Comparison of ENCODE assay signal across 8 cellular contexts in genomic region chr7:123535517-123535916, GRCh38. TPM values are rescaled to one million over a fixed set of nuclear protein-coding genes. Genes with fewer than 3 reads are reported as not detected.
DNase-seq lines count a peak whose midpoint lies in the region; ATAC-seq, FAIRE-seq and TF ChIP-seq lines count a peak whose summit lies in the region.

No MANE protein-coding gene starts in this region.

- DNase-seq in CD4-positive, alpha-beta T cell = no peak
- DNase-seq in OCI-LY7 (ENCODE audit: low spot score) (no peak), endodermal cell (no peak), pancreas (peak in 2 of 6 donors; percentile 21 to 25), MV-4-11 (lab: John Stamatoyannopoulos, UW) (no peak), H7 (no peak), NCI-H2171 treated with DMSO at 0.1 percent for 48 hours (lab: John Stamatoyannopoulos, UW) (no peak), GM10248 (ENCODE audit: extremely low spot score) (no peak)

- H3K27ac Mint-ChIP-seq in CD4-positive, alpha-beta T cell = no peak overlapping the region
- H3K27ac Mint-ChIP-seq in endodermal cell = no peak overlapping the region

- no peak overlapping the region for H3K27ac ChIP-seq in CD4-positive, alpha-beta T cell (ENCODE audit: low read depth, low read length)
- H3K27ac ChIP-seq in OCI-LY7 (ENCODE audit: low read depth, low read length, poor library complexity, severe bottlenecking) = no peak overlapping the region
- no peak overlapping the region for H3K27ac ChIP-seq in endodermal cell (ENCODE audit: low read depth, low read length)
- peak overlapping the region in 1 of 4 donors; percentile 74 for H3K27ac ChIP-seq in pancreas

- no TSS peak for BruUV-seq in OCI-LY7 (replicated peaks; lab: Mats Ljungman, UMichigan)

- H3K4me2 ChIP-seq in OCI-LY7 (ENCODE audit: low read length) = peak overlapping the region; percentile 84

- POLR2A ChIA-PET in CD4-positive, alpha-beta T cell (lab: Charles Lee) = interaction anchor here (1.1 to 3.0 kb wide), 3 partner anchors 20 to 41 kb away, joined by 4 to 44 read pairs (median 4); partner anchors contain the start of gene NDUFA5
- POLR2A ChIA-PET in OCI-LY7 (lab: Charles Lee) (interaction anchor here (0.6 to 1.6 kb wide), 5 partner anchors 9 to 188 kb away, joined by 3 to 15 read pairs (median 5); partner anchors contain the start of gene NDUFA5), GM10248 (lab: Yijun Ruan, JAX) (no interaction called here)

- H3K9ac ChIP-seq in endodermal cell (ENCODE audit: extremely low read depth, low read length, poor library complexity, severe bottlenecking) = no peak overlapping the region

- H3K9me3 ChIP-seq in CD4-positive, alpha-beta T cell (ENCODE audit: control insufficient read depth, low read length) = no peaks in the 10 kb centered on the region
- H3K9me3 ChIP-seq in OCI-LY7 (ENCODE audit: low read length) (no peaks in the 10 kb centered on the region), endodermal cell (ENCODE audit: control insufficient read depth, low read length) (no peaks in the 10 kb centered on the region), pancreas (no peaks in the 10 kb centered on the region)

- ATAC-seq in CD4-positive, alpha-beta T cell (ENCODE audit: poor library complexity) = no peak
- no peak for ATAC-seq in pancreas

- TF ChIP-seq CTCF in CD4-positive, alpha-beta T cell (IDR thresholded peaks at IDR 0.05) = no peak
- no peak for TF ChIP-seq CTCF in OCI-LY7 (conservative IDR thresholded peaks at IDR 0.05; ENCODE audit: low read length)
- TF ChIP-seq CTCF in endodermal cell (conservative IDR thresholded peaks at IDR 0.05) = no peak
- TF ChIP-seq CTCF in pancreas (IDR thresholded peaks at IDR 0.05) = no peak
- TF ChIP-seq CTCF in GM10248 (IDR thresholded peaks at IDR 0.05; ENCODE audit: control extremely low read depth, extremely low read depth, low read depth, missing control alignments) = no peak

- H4K20me1 ChIP-seq in OCI-LY7 (ENCODE audit: insufficient read depth, low read length) = no peaks in the 10 kb centered on the region; the same call in 1 of the 2 replicates

- intact Hi-C loops in CD4-positive, alpha-beta T cell (cut with DNase I, micrococcal nuclease) = loop anchor here in 1 of 2 experiments (1.0 kb wide), 1 partner anchor 21 kb away; no protein-coding TSS in a partner anchor
- intact Hi-C loops in OCI-LY7 (cut with micrococcal nuclease; ENCODE audit: unreplicated experiment) = loop anchor here (1.0 to 2.0 kb wide), 2 partner anchors 22 to 213 kb away; partner anchors contain the start of genes NDUFA5 and WASL
- intact Hi-C loops in pancreas (cut with DNase I) = no loop called here

- H2AFZ ChIP-seq in OCI-LY7 (ENCODE audit: low read length) = peak overlapping the region; percentile 86; the same call in 1 of the 2 replicates

- H3K36me3 ChIP-seq in OCI-LY7 (ENCODE audit: insufficient read depth, low read length) (peaks cover 5% of the 10 kb centered on the region), endodermal cell (ENCODE audit: control insufficient read depth, insufficient read depth, low read length) (no peaks in the 10 kb centered on the region), pancreas (no peaks in the 10 kb centered on the region), H7 (replicated peaks; ENCODE audit: control insufficient read depth, insufficient read depth, low read length) (no peaks in the 10 kb centered on the region)

- no peaks in the 10 kb centered on the region for H3K4me1 ChIP-seq in OCI-LY7 (ENCODE audit: insufficient read depth, low read length, poor library complexity, severe bottlenecking)
- no peaks in the 10 kb centered on the region for H3K4me1 ChIP-seq in endodermal cell (ENCODE audit: control insufficient read depth, insufficient read depth, low read length)
- peaks cover 0 to 11% (median 6%) of the 10 kb centered on the region in 3 donors for H3K4me1 ChIP-seq in pancreas

- peaks cover 38% of the 10 kb centered on the region for H3K4me1 Mint-ChIP-seq in CD4-positive, alpha-beta T cell (ENCODE audit: low read depth)
- peaks cover 6% of the 10 kb centered on the region for H3K4me1 Mint-ChIP-seq in endodermal cell

- H3K27me3 Mint-ChIP-seq in CD4-positive, alpha-beta T cell = peaks cover 21% of the 10 kb centered on the region
- peaks cover 22% of the 10 kb centered on the region for H3K27me3 Mint-ChIP-seq in endodermal cell (ENCODE audit: insufficient read depth)

- H3K4me3 Mint-ChIP-seq in CD4-positive, alpha-beta T cell = peak overlapping the region; percentile 64
- H3K4me3 Mint-ChIP-seq in endodermal cell = peak overlapping the region; percentile 84

- CTCF ChIA-PET in CD4-positive, alpha-beta T cell (lab: Charles Lee) = interaction anchor here (0.8 to 1.2 kb wide), 2 partner anchors 9 to 42 kb away, joined by 3 read pairs; no protein-coding TSS in a partner anchor
- CTCF ChIA-PET in OCI-LY7 (lab: Charles Lee; ENCODE audit: unreplicated experiment) = no interaction called here
- CTCF ChIA-PET in GM10248 (lab: Yijun Ruan, JAX) = interaction anchor here (1.2 to 2.4 kb wide), 2 partner anchors 14 to 41 kb away, joined by 6 to 8 read pairs; no protein-coding TSS in a partner anchor

- peaks cover 12% of the 10 kb centered on the region for H3K36me3 Mint-ChIP-seq in CD4-positive, alpha-beta T cell (ENCODE audit: low read depth)
- no peaks in the 10 kb centered on the region for H3K36me3 Mint-ChIP-seq in endodermal cell (ENCODE audit: low read depth)

- H3K9me3 Mint-ChIP-seq in CD4-positive, alpha-beta T cell = no peaks in the 10 kb centered on the region
- no peaks in the 10 kb centered on the region for H3K9me3 Mint-ChIP-seq in endodermal cell

- H3K27me3 ChIP-seq in CD4-positive, alpha-beta T cell (ENCODE audit: control insufficient read depth, insufficient read depth, low read length) = peaks cover 10% of the 10 kb centered on the region
- peaks cover 12% of the 10 kb centered on the region for H3K27me3 ChIP-seq in endodermal cell (ENCODE audit: control insufficient read depth, insufficient read depth, low read length, poor library complexity, severe bottlenecking)
- no peaks in the 10 kb centered on the region for H3K27me3 ChIP-seq in pancreas
- H3K27me3 ChIP-seq in H7 (ENCODE audit: control insufficient read depth, insufficient read depth, low read length) = peaks cover 11% of the 10 kb centered on the region

- 0 out of 2 replicates have a peak, but pooled peaks cover 3% of the 10 kb centered on the region for H3K79me2 ChIP-seq in OCI-LY7 (ENCODE audit: insufficient read depth, low read depth, low read length)

- no peak for FAIRE-seq in pancreas (lab: Jason Lieb, UNC)

- 96% methylated on average over 9 to 12 of the region's 12 CpGs for WGBS in endodermal cell (ENCODE audit: insufficient coverage in 1 of 2, insufficient read length in 1 of 2), 2 experiments
- WGBS in pancreas, 2 donors = 81 to 84% methylated on average over 12 of the region's 12 CpGs

- H3K9me2 ChIP-seq in OCI-LY7 (ENCODE audit: insufficient read depth, low read length) = no peaks in the 10 kb centered on the region

- H3K4me3 ChIP-seq in OCI-LY7 (ENCODE audit: low read depth, low read length, poor library complexity, severe bottlenecking) (peak overlapping the region; percentile 70), endodermal cell (ENCODE audit: low read length) (peak overlapping the region; percentile 88), pancreas (peak overlapping the region in 3 of 4 donors; percentile 34 to 55 (median 51)), H7 (ENCODE audit: insufficient read depth, low read depth, low read length) (no peak overlapping the region)

RNA-seq across cellular contexts. Expression of gene IQUB, which starts 1.1 kb away (rescaled TPM):
- total RNA-seq in CD4-positive, alpha-beta T cell = not detected
- total RNA-seq in OCI-LY7 (2014; rRNA removed; shearing (Covaris generic)) = 0.09 and 0.15 TPM in 2 replicates
- total RNA-seq in OCI-LY7 (2022) (0.32 and 0.42 TPM in 2 replicates), endodermal cell (1 to 10 TPM in 1 of 2 donors, under 1 TPM in 1; 0.88 to 2.1 TPM), pancreas (under 1 TPM; 0.41 to 0.81 (median 0.52) TPM)
- polyA plus RNA-seq in endodermal cell (2013, experiment 1 of 2) = 1.2 TPM
- polyA plus RNA-seq in endodermal cell (2013, experiment 2 of 2) = 1.6 TPM
- under 1 TPM; 0.15 to 0.59 TPM for polyA plus RNA-seq in pancreas
- total RNA-seq in H7 (2014; rRNA removed; shearing (Covaris generic)) = 0.07 and 0.15 TPM in 2 replicates

RNA-seq across cellular contexts. Expression of gene NDUFA5, which starts 22.1 kb away (rescaled TPM):
- total RNA-seq in CD4-positive, alpha-beta T cell = 10 to 100 TPM; 67.9 to 68.6 TPM
- total RNA-seq in OCI-LY7 (2014; rRNA removed; shearing (Covaris generic)) = 42.6 and 50.8 TPM in 2 replicates
- total RNA-seq in OCI-LY7 (2022) = 71.5 and 74.9 TPM in 2 replicates
- total RNA-seq in endodermal cell = 10 to 100 TPM; 48.6 to 52.3 TPM
- 62.4 TPM for polyA plus RNA-seq in endodermal cell (2013, experiment 1 of 2)
- 59.7 TPM for polyA plus RNA-seq in endodermal cell (2013, experiment 2 of 2)
- total RNA-seq in pancreas = 10 to 100 TPM; 19.4 to 42.5 (median 31.6) TPM
- 10 to 100 TPM; 55.5 to 83.5 TPM for polyA plus RNA-seq in pancreas
- total RNA-seq in H7 (2014; rRNA removed; shearing (Covaris generic)) = 63.3 and 71.8 TPM in 2 replicates
